Comparison of ENCODE assay signal across 1 cellular context in genomic region chr14:103806805-103807204, GRCh38.
TF ChIP-seq lines count a peak whose summit lies in the region.

No MANE protein-coding gene starts in this region.

TF ChIP-seq in neural cell, 6 proteins besides CTCF, POLR2A, EP300 and RAD21 (continued from another document):
- TF ChIP-seq, protein P1, sequence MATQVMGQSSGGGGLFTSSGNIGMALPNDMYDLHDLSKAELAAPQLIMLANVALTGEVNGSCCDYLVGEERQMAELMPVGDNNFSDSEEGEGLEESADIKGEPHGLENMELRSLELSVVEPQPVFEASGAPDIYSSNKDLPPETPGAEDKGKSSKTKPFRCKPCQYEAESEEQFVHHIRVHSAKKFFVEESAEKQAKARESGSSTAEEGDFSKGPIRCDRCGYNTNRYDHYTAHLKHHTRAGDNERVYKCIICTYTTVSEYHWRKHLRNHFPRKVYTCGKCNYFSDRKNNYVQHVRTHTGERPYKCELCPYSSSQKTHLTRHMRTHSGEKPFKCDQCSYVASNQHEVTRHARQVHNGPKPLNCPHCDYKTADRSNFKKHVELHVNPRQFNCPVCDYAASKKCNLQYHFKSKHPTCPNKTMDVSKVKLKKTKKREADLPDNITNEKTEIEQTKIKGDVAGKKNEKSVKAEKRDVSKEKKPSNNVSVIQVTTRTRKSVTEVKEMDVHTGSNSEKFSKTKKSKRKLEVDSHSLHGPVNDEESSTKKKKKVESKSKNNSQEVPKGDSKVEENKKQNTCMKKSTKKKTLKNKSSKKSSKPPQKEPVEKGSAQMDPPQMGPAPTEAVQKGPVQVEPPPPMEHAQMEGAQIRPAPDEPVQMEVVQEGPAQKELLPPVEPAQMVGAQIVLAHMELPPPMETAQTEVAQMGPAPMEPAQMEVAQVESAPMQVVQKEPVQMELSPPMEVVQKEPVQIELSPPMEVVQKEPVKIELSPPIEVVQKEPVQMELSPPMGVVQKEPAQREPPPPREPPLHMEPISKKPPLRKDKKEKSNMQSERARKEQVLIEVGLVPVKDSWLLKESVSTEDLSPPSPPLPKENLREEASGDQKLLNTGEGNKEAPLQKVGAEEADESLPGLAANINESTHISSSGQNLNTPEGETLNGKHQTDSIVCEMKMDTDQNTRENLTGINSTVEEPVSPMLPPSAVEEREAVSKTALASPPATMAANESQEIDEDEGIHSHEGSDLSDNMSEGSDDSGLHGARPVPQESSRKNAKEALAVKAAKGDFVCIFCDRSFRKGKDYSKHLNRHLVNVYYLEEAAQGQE (IDR thresholded peaks at IDR 0.05; ENCODE audit: borderline replicate concordance), result no peak
